Comparison of ENCODE assay signal across 1 cellular context in the genomic region with DNA sequence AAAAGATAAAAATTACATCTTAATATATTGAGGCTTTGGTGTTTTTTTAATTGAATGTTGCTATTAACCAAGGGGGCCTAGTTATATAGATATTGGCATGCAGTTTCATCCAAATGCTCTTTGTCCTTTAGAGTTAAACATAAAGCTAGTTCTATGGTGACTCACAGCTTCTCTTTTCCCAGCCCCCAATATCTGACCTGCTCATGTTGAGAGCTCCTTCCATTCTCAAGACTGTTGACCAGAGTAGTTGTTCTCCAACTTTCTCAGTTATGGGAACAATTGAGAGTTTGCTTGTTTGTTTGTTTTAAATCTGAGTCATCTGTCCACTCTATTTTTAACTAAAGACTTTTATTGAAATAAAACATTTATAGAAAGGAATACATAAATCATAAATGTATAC.
TF ChIP-seq lines count a peak whose summit lies in the region.

No MANE protein-coding gene starts in this region.

TF ChIP-seq in IMR-90, 13 proteins besides CTCF, POLR2A, EP300 and RAD21:
- TF ChIP-seq CEBPB (IDR thresholded peaks at IDR 0.05; ENCODE audit: low read depth, low read length) (no peak), MAZ (IDR thresholded peaks at IDR 0.05; ENCODE audit: borderline replicate concordance, low read depth, low read length) (no peak), RFX5 (IDR thresholded peaks at IDR 0.05; ENCODE audit: low read depth, low read length) (no peak), BHLHE40 (IDR thresholded peaks at IDR 0.05; ENCODE audit: low read depth, low read length) (no peak), MAFK (IDR thresholded peaks at IDR 0.05; ENCODE audit: low read depth, low read length) (no peak), SMC3 (IDR thresholded peaks at IDR 0.05; ENCODE audit: low read depth, low read length) (no peak), MXI1 (IDR thresholded peaks at IDR 0.05; ENCODE audit: borderline replicate concordance, low read depth, low read length) (no peak), RCOR1 (IDR thresholded peaks at IDR 0.05; ENCODE audit: insufficient replicate concordance, low read length) (no peak), CHD1 (IDR thresholded peaks at IDR 0.05; ENCODE audit: low read depth, low read length) (no peak), FOS (IDR thresholded peaks at IDR 0.05; ENCODE audit: low read depth, low read length) (no peak), NFE2L2 (IDR thresholded peaks at IDR 0.05; ENCODE audit: low read depth, low read length) (no peak)
- TF ChIP-seq, protein P1, sequence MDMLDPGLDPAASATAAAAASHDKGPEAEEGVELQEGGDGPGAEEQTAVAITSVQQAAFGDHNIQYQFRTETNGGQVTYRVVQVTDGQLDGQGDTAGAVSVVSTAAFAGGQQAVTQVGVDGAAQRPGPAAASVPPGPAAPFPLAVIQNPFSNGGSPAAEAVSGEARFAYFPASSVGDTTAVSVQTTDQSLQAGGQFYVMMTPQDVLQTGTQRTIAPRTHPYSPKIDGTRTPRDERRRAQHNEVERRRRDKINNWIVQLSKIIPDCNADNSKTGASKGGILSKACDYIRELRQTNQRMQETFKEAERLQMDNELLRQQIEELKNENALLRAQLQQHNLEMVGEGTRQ (IDR thresholded peaks at IDR 0.05; ENCODE audit: low read depth, low read length), result no peak
